ENCODE assay signal across 9 cellular contexts in the genomic region with DNA sequence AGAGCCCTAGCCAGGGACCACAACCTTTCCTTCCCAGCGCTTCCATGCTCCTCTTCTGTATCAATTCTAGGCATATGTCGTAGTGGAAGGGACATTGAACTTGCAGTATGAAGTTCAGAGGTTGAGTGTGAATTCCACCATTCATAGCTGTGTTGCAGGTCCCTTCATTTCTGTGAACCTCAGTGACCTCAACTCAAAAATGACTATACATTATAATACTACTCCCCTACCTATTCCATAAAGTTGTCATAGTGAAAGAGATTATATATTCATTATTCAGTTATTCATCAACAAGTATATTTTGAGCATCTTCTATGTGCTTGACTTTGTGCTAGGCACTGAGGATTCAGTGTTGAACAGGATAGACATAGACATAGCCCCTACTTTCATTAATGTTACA.
"Had no signal": no experiment of that assay in that cellular context is flagged by ENCODE, and none has a peak within 500 bp of the region (broad histone marks: within the 10 kb centered on the region; RNA-seq: fewer than 3 reads in every experiment).

No MANE protein-coding gene starts in this region.

- DNase-seq: GM23248, GOT3, H7, HFFc6, IMR-90, KG1 had no signal

- H3K4me3 ChIP-seq: GM23248, HAP-1, K562 had no signal

- ATAC-seq: HCT116 had no signal

- H3K9me3 Mint-ChIP-seq: HFFc6 had no signal

- H3K27ac Mint-ChIP-seq: HFFc6 had no signal

- H3K9me3 ChIP-seq: HAP-1 had no signal

- H3K4me3 Mint-ChIP-seq: HFFc6 had no signal

- H3K36me3 ChIP-seq: HAP-1 had no signal

- H3K27ac ChIP-seq: GM23248 had no signal
